23 cellular contexts compared by ENCODE assay signal in genomic region chr7:128177768-128178550, GRCh38.
"Had no signal": no experiment of that assay in that cellular context is flagged by ENCODE, and none has a peak within 500 bp of the region (broad histone marks: within the 10 kb centered on the region; RNA-seq: fewer than 3 reads in every experiment).

No MANE protein-coding gene starts in this region.

- H3K4me1 Mint-ChIP-seq: activated naive CD4-positive, alpha-beta T cell treated with anti-CD3 and anti-CD28 coated beads, Interleukin-2, amount 50 U/mL, for 24 hours; immature natural killer cell; neural crest cell had no signal

- H3K4me3 Mint-ChIP-seq: activated naive CD4-positive, alpha-beta T cell treated with anti-CD3 and anti-CD28 coated beads, Interleukin-2, amount 50 U/mL, for 24 hours; activated T-cell treated with anti-CD3 and anti-CD28 coated beads, Interleukin-2, amount 50 U/mL, for 4 hours; immature natural killer cell; neural crest cell; stimulated activated naive CD8-positive, alpha-beta T cell treated with anti-CD3 and anti-CD28 coated beads, Interleukin-15, Interleukin-2, amounts not matched to agents 100 ng/mL and 50 ng/mL, for 24 hours had no signal

- H3K4me3 ChIP-seq: gastroesophageal sphincter, mucosa of descending colon, prostate gland, right atrium auricular region, tibial nerve, vagina had no signal

- H3K36me3 ChIP-seq: gastroesophageal sphincter, prostate gland, right atrium auricular region, tibial nerve, vagina had no signal

- H3K27ac ChIP-seq: gastroesophageal sphincter, prostate gland, right atrium auricular region, tibial nerve, vagina had no signal

- H3K9me3 Mint-ChIP-seq: activated naive CD4-positive, alpha-beta T cell treated with anti-CD3 and anti-CD28 coated beads, Interleukin-2, amount 50 U/mL, for 24 hours; activated T-cell treated with anti-CD3 and anti-CD28 coated beads, Interleukin-2, amount 50 U/mL, for 4 hours; naive B cell; neural crest cell; stimulated activated naive CD8-positive, alpha-beta T cell treated with anti-CD3 and anti-CD28 coated beads, Interleukin-15, Interleukin-2, amounts not matched to agents 100 ng/mL and 50 ng/mL, for 24 hours had no signal

- H3K4me1 ChIP-seq: gastroesophageal sphincter, prostate gland, right atrium auricular region, vagina had no signal

- FAIRE-seq: bronchial epithelial cell had no signal

- H3K36me3 Mint-ChIP-seq: activated naive CD4-positive, alpha-beta T cell treated with anti-CD3 and anti-CD28 coated beads, Interleukin-2, amount 50 U/mL, for 24 hours; immature natural killer cell; naive B cell had no signal

- ATAC-seq: activated CD4-positive, CD25-positive, alpha-beta regulatory T cell treated with anti-CD3 and anti-CD28 coated beads, Interleukin-2, amount 50 U/mL, for 24 hours; activated T-cell treated with anti-CD3 and anti-CD28 coated beads, Interleukin-2, amount 50 U/mL, for 4 hours; esophagus mucosa; gastroesophageal sphincter; left ventricle myocardium superior; mucosa of descending colon had no signal

- DNase-seq: activated CD4-positive, alpha-beta T cell treated with anti-CD3 and anti-CD28 coated beads, Interleukin-2, amount 50 U/mL, for 1 hour; activated CD8-positive, alpha-beta memory T cell treated with anti-CD3 and anti-CD28 coated beads, Interleukin-2, amount 50 U/mL, for 4 hours; activated gamma-delta T cell; activated T-cell treated with anti-CD3 and anti-CD28 coated beads, Interleukin-2, amount 50 U/mL, for 4 hours; cerebellar nuclear complex; effector CD4-positive, alpha-beta T cell; immature natural killer cell; left ventricle myocardium superior; mucosa of descending colon; stimulated activated CD4-positive, alpha-beta T cell treated with anti-CD3 and anti-CD28 coated beads, Interleukin-2, amount 100 ng/mL, for 24 hours; T1000 had no signal

- H3K27ac Mint-ChIP-seq: activated naive CD4-positive, alpha-beta T cell treated with anti-CD3 and anti-CD28 coated beads, Interleukin-2, amount 50 U/mL, for 24 hours; immature natural killer cell; stimulated activated naive CD8-positive, alpha-beta T cell treated with anti-CD3 and anti-CD28 coated beads, Interleukin-15, Interleukin-2, amounts not matched to agents 100 ng/mL and 50 ng/mL, for 24 hours had no signal

- H3K9me3 ChIP-seq: gastroesophageal sphincter, mucosa of descending colon, prostate gland, right atrium auricular region, tibial nerve, vagina had no signal

- H3K27me3 ChIP-seq: right atrium auricular region, vagina had no signal
